ENCODE assay signal across 8 cellular contexts in the genomic region with DNA sequence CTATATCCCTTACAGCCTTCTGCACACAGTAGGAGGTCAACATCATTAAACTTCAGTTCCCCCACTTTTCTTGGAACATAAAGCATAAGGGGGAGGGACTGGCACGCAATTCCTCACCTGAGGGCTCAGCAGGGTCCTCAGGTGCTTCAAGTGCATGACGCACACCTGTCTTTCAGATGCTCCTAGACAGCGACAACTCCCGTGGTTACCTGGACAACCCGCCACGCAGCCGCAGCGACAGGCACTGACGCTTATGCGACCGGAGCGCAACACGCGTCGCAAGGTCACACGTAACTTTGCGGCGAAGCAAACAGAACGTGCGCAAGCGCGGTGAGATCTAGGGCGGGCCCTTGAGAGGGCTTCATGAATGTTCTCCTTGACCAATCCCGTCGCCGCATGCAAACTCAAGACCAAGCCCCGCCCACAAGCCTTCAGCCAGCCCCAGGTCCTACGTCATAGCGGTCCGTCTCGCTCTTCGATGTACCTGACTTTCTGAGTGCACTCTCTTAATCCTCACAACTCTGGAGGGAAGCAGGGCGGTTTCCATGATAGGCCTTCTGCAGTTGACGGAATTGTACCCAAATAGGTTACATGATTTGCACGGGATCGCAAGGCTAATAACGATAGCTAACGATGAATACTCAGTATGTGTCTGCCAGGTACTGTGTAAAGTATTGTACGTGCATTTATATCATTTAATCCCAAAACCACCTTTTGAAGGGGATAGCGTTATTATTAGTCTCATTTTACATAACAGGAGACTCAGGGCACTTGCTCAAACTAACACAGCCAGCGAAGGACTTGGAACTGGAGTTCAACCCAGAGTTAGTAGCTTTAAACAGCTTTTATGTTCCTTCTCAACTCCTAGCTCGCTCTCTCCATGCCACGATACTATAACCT. TPM values are rescaled to one million over a fixed set of nuclear protein-coding genes. Genes with fewer than 3 reads are reported as not detected.
DNase-seq lines count a peak whose midpoint lies in the region; ATAC-seq and TF ChIP-seq lines count a peak whose summit lies in the region.

A gene with protein sequence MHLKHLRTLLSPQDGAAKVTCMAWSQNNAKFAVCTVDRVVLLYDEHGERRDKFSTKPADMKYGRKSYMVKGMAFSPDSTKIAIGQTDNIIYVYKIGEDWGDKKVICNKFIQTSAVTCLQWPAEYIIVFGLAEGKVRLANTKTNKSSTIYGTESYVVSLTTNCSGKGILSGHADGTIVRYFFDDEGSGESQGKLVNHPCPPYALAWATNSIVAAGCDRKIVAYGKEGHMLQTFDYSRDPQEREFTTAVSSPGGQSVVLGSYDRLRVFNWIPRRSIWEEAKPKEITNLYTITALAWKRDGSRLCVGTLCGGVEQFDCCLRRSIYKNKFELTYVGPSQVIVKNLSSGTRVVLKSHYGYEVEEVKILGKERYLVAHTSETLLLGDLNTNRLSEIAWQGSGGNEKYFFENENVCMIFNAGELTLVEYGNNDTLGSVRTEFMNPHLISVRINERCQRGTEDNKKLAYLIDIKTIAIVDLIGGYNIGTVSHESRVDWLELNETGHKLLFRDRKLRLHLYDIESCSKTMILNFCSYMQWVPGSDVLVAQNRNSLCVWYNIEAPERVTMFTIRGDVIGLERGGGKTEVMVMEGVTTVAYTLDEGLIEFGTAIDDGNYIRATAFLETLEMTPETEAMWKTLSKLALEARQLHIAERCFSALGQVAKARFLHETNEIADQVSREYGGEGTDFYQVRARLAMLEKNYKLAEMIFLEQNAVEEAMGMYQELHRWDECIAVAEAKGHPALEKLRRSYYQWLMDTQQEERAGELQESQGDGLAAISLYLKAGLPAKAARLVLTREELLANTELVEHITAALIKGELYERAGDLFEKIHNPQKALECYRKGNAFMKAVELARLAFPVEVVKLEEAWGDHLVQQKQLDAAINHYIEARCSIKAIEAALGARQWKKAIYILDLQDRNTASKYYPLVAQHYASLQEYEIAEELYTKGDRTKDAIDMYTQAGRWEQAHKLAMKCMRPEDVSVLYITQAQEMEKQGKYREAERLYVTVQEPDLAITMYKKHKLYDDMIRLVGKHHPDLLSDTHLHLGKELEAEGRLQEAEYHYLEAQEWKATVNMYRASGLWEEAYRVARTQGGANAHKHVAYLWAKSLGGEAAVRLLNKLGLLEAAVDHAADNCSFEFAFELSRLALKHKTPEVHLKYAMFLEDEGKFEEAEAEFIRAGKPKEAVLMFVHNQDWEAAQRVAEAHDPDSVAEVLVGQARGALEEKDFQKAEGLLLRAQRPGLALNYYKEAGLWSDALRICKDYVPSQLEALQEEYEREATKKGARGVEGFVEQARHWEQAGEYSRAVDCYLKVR (N-terminal part only) (minus strand): TSS at position 246 of the 900 bp plus-strand sequence. CDS start 90 bp downstream, at position 156.

- peak within 1 kb of the TSS; percentile 10; the same call in 1 of the 2 replicates for H2AK5ac ChIP-seq in IMR-90 (ENCODE audit: low read depth, low read length)

- H3K4me3 ChIP-seq in IMR-90 (ENCODE audit: insufficient read depth, low read depth, low read length) (peak within 1 kb of the TSS; percentile 56), epithelial cell of esophagus (ENCODE audit: low read length) (peak within 1 kb of the TSS; percentile 68)

- peak within 1 kb of the TSS; percentile 61 for H3K14ac ChIP-seq in IMR-90 (replicated peaks; ENCODE audit: low read depth, low read length)

- peak within 1 kb of the TSS; percentile 59 for H3K9ac ChIP-seq in IMR-90 (ENCODE audit: low read depth, low read length)

- H3K36me3 ChIP-seq in IMR-90 (ENCODE audit: control insufficient read depth, insufficient read depth, low read length) = peaks cover 3% of the 10 kb centered on the region; the same call in 1 of the 2 replicates

- no peaks in the 10 kb centered on the region for H4K20me1 ChIP-seq in IMR-90 (ENCODE audit: insufficient read depth, low read length)

- no peak for TF ChIP-seq CTCF in IMR-90 (conservative IDR thresholded peaks at IDR 0.05; ENCODE audit: low read depth, low read length)
- TF ChIP-seq CTCF in epithelial cell of esophagus (IDR thresholded peaks at IDR 0.05; ENCODE audit: insufficient read depth, low read depth, low read length, missing control alignments) = no peak

- H2BK120ac ChIP-seq in IMR-90 (ENCODE audit: low read depth, low read length) = no peak within 1 kb of the TSS

- peak within 1 kb of the TSS; percentile 72; the same call in 1 of the 2 replicates for H4K91ac ChIP-seq in IMR-90 (ENCODE audit: insufficient read depth, low read depth, low read length)

- peaks cover 14% of the 10 kb centered on the region; the same call in 1 of the 2 replicates for H3K9me1 ChIP-seq in IMR-90 (ENCODE audit: insufficient read depth, low read length)

- no peak within 1 kb of the TSS for H2BK15ac ChIP-seq in IMR-90 (ENCODE audit: low read depth, low read length)

- peak; percentile 97 for DNase-seq in DMS 273 treated with DMSO at 0.1 percent for 48 hours (lab: John Stamatoyannopoulos, UW)
- DNase-seq in IMR-90 = peak; percentile 98
- DNase-seq in OCI-M1 (lab: John Stamatoyannopoulos, UW) = peak; percentile 99
- peak; percentile 97 for DNase-seq in activated T-cell treated with anti-CD3 and anti-CD28 coated beads for 4 hours
- DNase-seq in epithelial cell of esophagus (ENCODE audit: low read depth) = peak; percentile 100
- DNase-seq in middle frontal gyrus (ENCODE audit: extremely low spot score, low spot score) = peak; percentile 97
- peak; percentile 97 to 99 for DNase-seq in stimulated activated CD8-positive, alpha-beta memory T cell treated with anti-CD3 and anti-CD28 coated beads, Interleukin-2, amount 100 ng/mL, for 1 hour (ENCODE audit: low read depth in 2 of 2)

- TF ChIP-seq RAD21 in IMR-90 (IDR thresholded peaks at IDR 0.05; ENCODE audit: low read length) = no peak

- peak within 1 kb of the TSS; percentile 22; the same call in 1 of the 2 replicates for H3K56ac ChIP-seq in IMR-90 (ENCODE audit: extremely low read depth, insufficient read depth, low read length)

- peaks cover 6 to 17% of the 10 kb centered on the region in 2 experiments; a peak in 3 of 4 replicates for H3K79me1 ChIP-seq in IMR-90 (ENCODE audit: low read depth in 1 of 2, low read length in 2 of 2)

- peak within 1 kb of the TSS; percentile 13 for H2AK9ac ChIP-seq in IMR-90 (replicated peaks; ENCODE audit: low read depth, low read length, poor library complexity)

- peak within 1 kb of the TSS; percentile 19; the same call in 1 of the 2 replicates for H3K18ac ChIP-seq in IMR-90 (ENCODE audit: low read depth, low read length)

- H3K27ac ChIP-seq in IMR-90 (ENCODE audit: insufficient read depth, low read length) = peak within 1 kb of the TSS; percentile 18

- peak within 1 kb of the TSS; percentile 70 for H4K5ac ChIP-seq in IMR-90 (ENCODE audit: low read depth, low read length)

- H3K4me2 ChIP-seq in IMR-90 (ENCODE audit: low read depth, low read length) = peak within 1 kb of the TSS; percentile 87

- H3K4me1 ChIP-seq in IMR-90 (ENCODE audit: control insufficient read depth, insufficient read depth, low read length) = peaks cover 5% of the 10 kb centered on the region

- POLR2A ChIA-PET in IMR-90 (lab: Charles Lee; ENCODE audit: unreplicated experiment) = no interaction called here

- no peaks in the 10 kb centered on the region for H3K27me3 ChIP-seq in IMR-90 (ENCODE audit: control insufficient read depth, insufficient read depth, low read length)

- 0% methylated on average over 18 of the region's 43 CpGs; no CpG with 5 or more reads in 1 of the 2 experiments for WGBS in IMR-90 (ENCODE audit: extremely low coverage in 2 of 2, insufficient read length in 1 of 2), 2 experiments

- in situ Hi-C loops in IMR-90 (cut with MboI; ENCODE audit: low sequenced_read_pairs) = no loop called here

- H2BK20ac ChIP-seq in IMR-90 (ENCODE audit: low read depth, low read length) = no peak within 1 kb of the TSS

- BruUV-seq in IMR-90 (replicated peaks; lab: Mats Ljungman, UMichigan) = no TSS peak

- peak within 1 kb of the TSS; percentile 56; the same call in 1 of the 2 replicates for H3K23ac ChIP-seq in IMR-90 (ENCODE audit: low read depth, low read length)

- peak; percentile 56; the same call in 1 of the 2 replicates for TF ChIP-seq POLR2A in IMR-90 (IDR thresholded peaks at IDR 0.05; ENCODE audit: low read depth, low read length)

- dilution Hi-C loops in IMR-90 (cut with HindIII; ENCODE audit: low sequenced_read_pairs, unreplicated experiment) = no loop called here

- intact Hi-C loops in IMR-90 (cut with micrococcal nuclease) = loop anchor here (2.0 to 5.0 kb wide), 2 partner anchors 118 to 139 kb away; partner anchors contain the start of genes CCDC121 and GPN1

- H4K8ac ChIP-seq in IMR-90 (ENCODE audit: low read depth in 2 of 2, low read length in 2 of 2) = peak within 1 kb of the TSS; percentile 56 to 90

- ATAC-seq in GM21529 (IDR thresholded peaks at IDR 0.05; ENCODE audit: unreplicated experiment) (peak; percentile 97), IMR-90 (ENCODE audit: low read depth) (peak; percentile 99)

- peak within 1 kb of the TSS; percentile 65 for H3K4ac ChIP-seq in IMR-90 (ENCODE audit: low read depth, low read length)

- CTCF ChIA-PET in IMR-90 (lab: Yijun Ruan, JAX) = no interaction called here

- H2BK5ac ChIP-seq in IMR-90 (ENCODE audit: low read depth, low read length, poor library complexity, severe bottlenecking) = peak within 1 kb of the TSS; percentile 56

- no peaks in the 10 kb centered on the region for H3K9me3 ChIP-seq in IMR-90 (ENCODE audit: control insufficient read depth, insufficient read depth, low read length)

- H2AFZ ChIP-seq in IMR-90 (replicated peaks; ENCODE audit: low read length, poor library complexity) = peak within 1 kb of the TSS; percentile 86

TF ChIP-seq in IMR-90, 13 proteins besides CTCF, POLR2A, EP300 and RAD21 (continues in another document):
- TF ChIP-seq SMC3 (IDR thresholded peaks at IDR 0.05; ENCODE audit: low read depth, low read length) (no peak), MAFK (IDR thresholded peaks at IDR 0.05; ENCODE audit: low read depth, low read length) (no peak), MAZ (IDR thresholded peaks at IDR 0.05; ENCODE audit: borderline replicate concordance, low read depth, low read length) (no peak), RFX5 (IDR thresholded peaks at IDR 0.05; ENCODE audit: low read depth, low read length) (no peak), CEBPB (IDR thresholded peaks at IDR 0.05; ENCODE audit: low read depth, low read length) (no peak; the same call in 1 of the 2 replicates), MXI1 (IDR thresholded peaks at IDR 0.05; ENCODE audit: borderline replicate concordance, low read depth, low read length) (peak; percentile 74; the same call in 1 of the 2 replicates)

RNA-seq across cellular contexts. Expression of the gene that starts here (rescaled TPM):
- 23.1 and 25.5 TPM in 2 replicates for total RNA-seq in IMR-90 (2012; rRNA removed)
- 17.2 and 18.8 TPM in 2 replicates for polyA plus RNA-seq in IMR-90 (2012; rRNA removed)
- polyA plus RNA-seq in IMR-90 (2012; cell fraction: cytosol; rRNA removed) = 6.5 and 10.6 TPM in 2 replicates
- polyA plus RNA-seq in IMR-90 (2012; cell fraction: nucleus; rRNA removed; ENCODE audit: low replicate concordance) = 74.8 and 84.4 TPM in 2 replicates

Comparison
In these comparisons a context has a peak if more than half of its experiments do, and no peak if none do; other contexts are left out.
1. Peak in every context shown above with its lines: DNase-seq, ATAC-seq, H3K4me3 ChIP-seq and H3K27ac ChIP-seq.